ENCODE assay signal across 9 cellular contexts in the genomic region with DNA sequence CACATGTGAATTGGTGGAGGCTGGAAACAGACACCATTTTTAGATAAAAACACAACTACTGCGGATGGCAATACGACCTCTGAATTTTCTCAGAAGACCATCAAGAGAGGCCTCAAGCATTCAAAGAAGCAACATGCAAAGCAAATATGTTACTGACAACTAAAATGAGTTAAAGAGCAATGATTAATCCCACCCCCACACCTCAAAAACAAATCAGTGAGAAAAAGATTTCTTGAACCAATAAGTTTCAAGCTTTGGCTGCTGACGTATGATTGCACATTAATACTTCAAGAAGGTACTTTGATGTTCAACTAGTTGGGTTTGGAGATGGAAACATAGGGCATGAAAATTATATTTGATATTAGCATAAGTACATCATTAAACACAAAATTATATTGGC. TPM values are rescaled to one million over a fixed set of nuclear protein-coding genes. Genes with fewer than 3 reads are reported as not detected.
DNase-seq lines count a peak whose midpoint lies in the region; ATAC-seq, FAIRE-seq and TF ChIP-seq lines count a peak whose summit lies in the region.
"Had no signal": no experiment of that assay in that cellular context is flagged by ENCODE, and none has a peak within 500 bp of the region (broad histone marks: within the 10 kb centered on the region; RNA-seq: fewer than 3 reads in every experiment).

No MANE protein-coding gene starts in this region.

- DNase-seq in heart right ventricle (no peak), Right ventricle myocardium inferior (ENCODE audit: missing footprints) (no peak), astrocyte (ENCODE audit: low read depth) (peak; percentile 15), mesenchymal stem cell (peak; percentile 3), vagina (ENCODE audit: extremely low spot score in 2 of 2) (no peak), nucleus accumbens (lab: John Stamatoyannopoulos, UW) (no peak), GM19238 (ENCODE audit: insufficient read length, low spot score) (no peak)

- H2BK5ac ChIP-seq in mesenchymal stem cell (ENCODE audit: low read depth, low read length, poor library complexity, severe bottlenecking) = no peak overlapping the region

- H3K4me3 ChIP-seq in heart right ventricle = peak overlapping the region; percentile 47 to 95 (median 76)
- peak overlapping the region; percentile 98 for H3K4me3 ChIP-seq in astrocyte (ENCODE audit: insufficient read depth, low read depth, low read length)
- H3K4me3 ChIP-seq in mesenchymal stem cell (ENCODE audit: insufficient read depth in 1 of 2, low read depth in 1 of 2, low read length in 2 of 2) = peak overlapping the region in 1 of 2 experiments; percentile 98
- peak overlapping the region; percentile 60 to 72 for H3K4me3 ChIP-seq in vagina

- H3K18ac ChIP-seq in mesenchymal stem cell (ENCODE audit: low read depth in 1 of 2, low read length in 2 of 2) = no peak overlapping the region

- TF ChIP-seq CTCF in heart right ventricle (IDR thresholded peaks at IDR 0.05) (no peak), astrocyte (IDR thresholded peaks at IDR 0.05; ENCODE audit: insufficient read depth, low read depth, low read length) (no peak), vagina (IDR thresholded peaks at IDR 0.05) (no peak)

- H3K79me1 ChIP-seq in mesenchymal stem cell (replicated peaks; ENCODE audit: low read length, poor library complexity, severe bottlenecking) = peaks cover 26% of the 10 kb centered on the region

- H3K79me2 ChIP-seq in astrocyte (ENCODE audit: insufficient read depth, low read length) = peaks cover 67% of the 10 kb centered on the region

- no peak overlapping the region for H3K27ac Mint-ChIP-seq in astrocyte (ENCODE audit: unreplicated experiment)

- no peaks in the 10 kb centered on the region for H3K27me3 ChIP-seq in heart right ventricle
- H3K27me3 ChIP-seq in astrocyte (ENCODE audit: insufficient read depth, low read length) = no peaks in the 10 kb centered on the region
- H3K27me3 ChIP-seq in mesenchymal stem cell (ENCODE audit: control insufficient read depth in 1 of 2, insufficient read depth in 1 of 2, low read length in 2 of 2) = no peaks in the 10 kb centered on the region
- H3K27me3 ChIP-seq in vagina = no peaks in the 10 kb centered on the region

- H3K14ac ChIP-seq in mesenchymal stem cell (ENCODE audit: low read length in 2 of 2) = no peak overlapping the region

- H2AK5ac ChIP-seq in mesenchymal stem cell (ENCODE audit: low read length, severe bottlenecking) = no peak overlapping the region

- H3K23ac ChIP-seq in mesenchymal stem cell (ENCODE audit: low read length in 2 of 2) = no peak overlapping the region

- no peak for TF ChIP-seq POLR2A in vagina (IDR thresholded peaks at IDR 0.05)

- H2AFZ ChIP-seq in astrocyte (ENCODE audit: low read depth, low read length) = no peak overlapping the region
- H2AFZ ChIP-seq in mesenchymal stem cell (ENCODE audit: low read depth, low read length) = no peak overlapping the region

- no peaks in the 10 kb centered on the region for H3K27me3 Mint-ChIP-seq in astrocyte (ENCODE audit: low read depth, unreplicated experiment)

- H4K8ac ChIP-seq in mesenchymal stem cell (ENCODE audit: low read length) = no peak overlapping the region

- no peak overlapping the region for H2BK12ac ChIP-seq in mesenchymal stem cell (ENCODE audit: low read length in 2 of 2)

- H3K36me3 ChIP-seq in heart right ventricle (peaks cover 0 to 27% (median 5%) of the 10 kb centered on the region in 9 donors), astrocyte (ENCODE audit: insufficient read depth, low read length) (peaks cover 4% of the 10 kb centered on the region), mesenchymal stem cell (ENCODE audit: control insufficient read depth in 1 of 2, insufficient read depth in 2 of 2, low read depth in 1 of 2, low read length in 2 of 2) (peaks cover 0 to 22% of the 10 kb centered on the region in 2 experiments), vagina (peaks cover 0 to 9% of the 10 kb centered on the region in 2 donors)

- H3K4me1 Mint-ChIP-seq in astrocyte (ENCODE audit: low read depth, unreplicated experiment) = peaks cover 5% of the 10 kb centered on the region

- H4K20me1 ChIP-seq in astrocyte (ENCODE audit: insufficient read depth, low read length) = no peaks in the 10 kb centered on the region

- no peak overlapping the region for H2BK15ac ChIP-seq in mesenchymal stem cell (ENCODE audit: low read depth, poor library complexity, severe bottlenecking)

- 40 to 42% methylated on average over 3 of the region's 3 CpGs for whole genome bisulfite sequencing in heart right ventricle, 2 donors
- WGBS in mesenchymal stem cell = 80% methylated on average over 2 of the region's 3 CpGs

- H2BK120ac ChIP-seq in mesenchymal stem cell (ENCODE audit: low read depth, low read length) = no peak overlapping the region

- H4K91ac ChIP-seq in mesenchymal stem cell (ENCODE audit: low read length) = no peak overlapping the region

- peak overlapping the region; percentile 97 for H3K4me3 Mint-ChIP-seq in astrocyte (ENCODE audit: unreplicated experiment)

- peak overlapping the region; percentile 95 for H3K9ac ChIP-seq in astrocyte (ENCODE audit: low read length)
- H3K9ac ChIP-seq in mesenchymal stem cell (ENCODE audit: low read length) = peak overlapping the region; percentile 98

- intact Hi-C loops in heart right ventricle (cut with DNase I) = no loop called here
- intact Hi-C loops in Right ventricle myocardium inferior (cut with DNase I) = no loop called here
- intact Hi-C loops in vagina (cut with DNase I) = no loop called here

- no peak overlapping the region for H3K4ac ChIP-seq in mesenchymal stem cell (ENCODE audit: low read depth in 1 of 2, low read length in 2 of 2)

- no peaks in the 10 kb centered on the region for H3K9me3 ChIP-seq in heart right ventricle
- H3K9me3 ChIP-seq in astrocyte (ENCODE audit: insufficient read depth, low read depth, low read length) = no peaks in the 10 kb centered on the region
- no peaks in the 10 kb centered on the region for H3K9me3 ChIP-seq in mesenchymal stem cell (ENCODE audit: control insufficient read depth, low read length)
- H3K9me3 ChIP-seq in vagina = no peaks in the 10 kb centered on the region

- no peaks in the 10 kb centered on the region for H3K9me3 Mint-ChIP-seq in astrocyte (ENCODE audit: unreplicated experiment)

- H3K4me1 ChIP-seq in heart right ventricle (peaks cover 3 to 35% (median 29%) of the 10 kb centered on the region in 9 donors), astrocyte (ENCODE audit: insufficient read depth, low read length) (peaks cover 4% of the 10 kb centered on the region), mesenchymal stem cell (ENCODE audit: control insufficient read depth, insufficient read depth, low read depth, low read length) (peaks cover 3% of the 10 kb centered on the region), vagina (peaks cover 36% of the 10 kb centered on the region)

- H3K4me2 ChIP-seq in astrocyte (ENCODE audit: low read length) (peak overlapping the region; percentile 93), mesenchymal stem cell (ENCODE audit: low read length, poor library complexity, severe bottlenecking) (peak overlapping the region; percentile 50)

- FAIRE-seq in astrocyte (lab: Jason Lieb, UNC) = no peak

- H3K36me3 Mint-ChIP-seq in astrocyte (ENCODE audit: low read depth, unreplicated experiment) = no peaks in the 10 kb centered on the region

- H3K27ac ChIP-seq in heart right ventricle = peak overlapping the region in 5 of 10 donors; percentile 76 to 91 (median 88)
- no peak overlapping the region for H3K27ac ChIP-seq in astrocyte (ENCODE audit: low read depth, low read length)
- no peak overlapping the region for H3K27ac ChIP-seq in mesenchymal stem cell (ENCODE audit: low read length, poor library complexity, severe bottlenecking)
- H3K27ac ChIP-seq in vagina = peak overlapping the region; percentile 77

- ATAC-seq in heart right ventricle (no peak), Right ventricle myocardium inferior (no peak), HG02763 (IDR thresholded peaks at IDR 0.05; ENCODE audit: unreplicated experiment) (no peak)

RNA-seq across cellular contexts. Expression of gene MMUT, which starts 1.0 kb away (rescaled TPM):
- total RNA-seq in heart right ventricle = 10 to 100 TPM; 31.6 to 45.8 (median 40.4) TPM
- polyA plus RNA-seq in heart right ventricle = 10 to 100 TPM in 1 of 2 donors, 1 to 10 TPM in 1; 9.4 to 22.4 TPM
- total RNA-seq in Right ventricle myocardium inferior = 32.7 TPM
- 10.9 and 11.4 TPM in 2 replicates for total RNA-seq in astrocyte
- 11.7 TPM for polyA plus RNA-seq in mesenchymal stem cell (2013, experiment 1 of 2)
- 12.8 TPM for polyA plus RNA-seq in mesenchymal stem cell (2013, experiment 2 of 2)
- 11.0 TPM for total RNA-seq in vagina

RNA-seq across cellular contexts. Expression of gene CENPQ, which starts 1.1 kb away (rescaled TPM):
- total RNA-seq in heart right ventricle (1 to 10 TPM; 3.4 to 6.9 (median 4.8) TPM), Right ventricle myocardium inferior (4.3 TPM), astrocyte (3.4 and 4.1 TPM in 2 replicates), vagina (1.7 TPM)
- polyA plus RNA-seq in heart right ventricle = 1 to 10 TPM; 3.3 to 6.5 TPM
- polyA plus RNA-seq in mesenchymal stem cell (2013, experiment 1 of 2) = 4.0 TPM
- 4.0 TPM for polyA plus RNA-seq in mesenchymal stem cell (2013, experiment 2 of 2)

RNA-seq across cellular contexts. Expression of gene GLYATL3, which starts 37.7 kb away (rescaled TPM):
- total RNA-seq in heart right ventricle (not detected), Right ventricle myocardium inferior (not detected), astrocyte (not detected in 2 replicates), vagina (not detected)
- not detected for polyA plus RNA-seq in heart right ventricle
- not detected for polyA plus RNA-seq in mesenchymal stem cell (2013, experiment 1 of 2)
- not detected for polyA plus RNA-seq in mesenchymal stem cell (2013, experiment 2 of 2)
- total RNA-seq: activated CD8-positive, alpha-beta memory T cell treated with anti-CD3 and anti-CD28 coated beads for 36 hours had no signal

Comparison
In these comparisons a context has a peak if more than half of its experiments do, and no peak if none do; other contexts are left out.
1. DNase-seq: peak in astrocyte (single experiment) and mesenchymal stem cell (single experiment); none in heart right ventricle (0 of 2), Right ventricle myocardium inferior (single experiment), vagina (0 of 2), nucleus accumbens (0 of 56) and GM19238 (single experiment).